ENCODE assay signal across 1 cellular context in the genomic region with DNA sequence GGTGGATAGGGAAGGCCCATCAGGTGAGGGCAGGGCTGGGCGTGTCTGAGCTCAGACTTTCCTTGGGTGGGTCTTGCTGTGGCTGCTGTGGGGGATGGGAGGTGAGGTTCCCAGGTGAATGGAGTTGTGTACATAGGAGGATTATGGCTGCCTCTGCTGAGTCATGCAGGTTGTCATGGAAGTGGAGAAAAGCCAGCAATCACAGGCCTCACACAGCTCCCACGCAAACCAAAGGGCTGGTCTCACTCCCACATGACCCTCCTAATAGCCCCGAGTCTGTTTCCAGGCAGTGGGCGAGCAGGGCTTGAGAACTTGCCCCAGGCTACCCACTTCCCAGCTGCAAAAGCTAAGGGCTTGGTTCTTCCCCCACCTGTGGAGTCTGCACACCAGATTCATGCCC.
TF ChIP-seq lines count a peak whose summit lies in the region.

No MANE protein-coding gene starts in this region.

TF ChIP-seq in HepG2, 621 proteins besides CTCF, POLR2A, EP300 and RAD21:
- TF ChIP-seq, protein P1, sequence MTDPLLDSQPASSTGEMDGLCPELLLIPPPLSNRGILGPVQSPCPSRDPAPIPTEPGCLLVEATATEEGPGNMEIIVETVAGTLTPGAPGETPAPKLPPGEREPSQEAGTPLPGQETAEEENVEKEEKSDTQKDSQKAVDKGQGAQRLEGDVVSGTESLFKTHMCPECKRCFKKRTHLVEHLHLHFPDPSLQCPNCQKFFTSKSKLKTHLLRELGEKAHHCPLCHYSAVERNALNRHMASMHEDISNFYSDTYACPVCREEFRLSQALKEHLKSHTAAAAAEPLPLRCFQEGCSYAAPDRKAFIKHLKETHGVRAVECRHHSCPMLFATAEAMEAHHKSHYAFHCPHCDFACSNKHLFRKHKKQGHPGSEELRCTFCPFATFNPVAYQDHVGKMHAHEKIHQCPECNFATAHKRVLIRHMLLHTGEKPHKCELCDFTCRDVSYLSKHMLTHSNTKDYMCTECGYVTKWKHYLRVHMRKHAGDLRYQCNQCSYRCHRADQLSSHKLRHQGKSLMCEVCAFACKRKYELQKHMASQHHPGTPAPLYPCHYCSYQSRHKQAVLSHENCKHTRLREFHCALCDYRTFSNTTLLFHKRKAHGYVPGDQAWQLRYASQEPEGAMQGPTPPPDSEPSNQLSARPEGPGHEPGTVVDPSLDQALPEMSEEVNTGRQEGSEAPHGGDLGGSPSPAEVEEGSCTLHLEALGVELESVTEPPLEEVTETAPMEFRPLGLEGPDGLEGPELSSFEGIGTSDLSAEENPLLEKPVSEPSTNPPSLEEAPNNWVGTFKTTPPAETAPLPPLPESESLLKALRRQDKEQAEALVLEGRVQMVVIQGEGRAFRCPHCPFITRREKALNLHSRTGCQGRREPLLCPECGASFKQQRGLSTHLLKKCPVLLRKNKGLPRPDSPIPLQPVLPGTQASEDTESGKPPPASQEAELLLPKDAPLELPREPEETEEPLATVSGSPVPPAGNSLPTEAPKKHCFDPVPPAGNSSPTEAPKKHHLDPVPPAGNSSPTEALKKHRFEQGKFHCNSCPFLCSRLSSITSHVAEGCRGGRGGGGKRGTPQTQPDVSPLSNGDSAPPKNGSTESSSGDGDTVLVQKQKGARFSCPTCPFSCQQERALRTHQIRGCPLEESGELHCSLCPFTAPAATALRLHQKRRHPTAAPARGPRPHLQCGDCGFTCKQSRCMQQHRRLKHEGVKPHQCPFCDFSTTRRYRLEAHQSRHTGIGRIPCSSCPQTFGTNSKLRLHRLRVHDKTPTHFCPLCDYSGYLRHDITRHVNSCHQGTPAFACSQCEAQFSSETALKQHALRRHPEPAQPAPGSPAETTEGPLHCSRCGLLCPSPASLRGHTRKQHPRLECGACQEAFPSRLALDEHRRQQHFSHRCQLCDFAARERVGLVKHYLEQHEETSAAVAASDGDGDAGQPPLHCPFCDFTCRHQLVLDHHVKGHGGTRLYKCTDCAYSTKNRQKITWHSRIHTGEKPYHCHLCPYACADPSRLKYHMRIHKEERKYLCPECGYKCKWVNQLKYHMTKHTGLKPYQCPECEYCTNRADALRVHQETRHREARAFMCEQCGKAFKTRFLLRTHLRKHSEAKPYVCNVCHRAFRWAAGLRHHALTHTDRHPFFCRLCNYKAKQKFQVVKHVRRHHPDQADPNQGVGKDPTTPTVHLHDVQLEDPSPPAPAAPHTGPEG (CRISPR knock-in tag; IDR thresholded peaks at IDR 0.05), result no peak
- TF ChIP-seq NRL (CRISPR knock-in tag; IDR thresholded peaks at IDR 0.05; ENCODE audit: borderline replicate concordance), result no peak
- TF ChIP-seq, protein P2, sequence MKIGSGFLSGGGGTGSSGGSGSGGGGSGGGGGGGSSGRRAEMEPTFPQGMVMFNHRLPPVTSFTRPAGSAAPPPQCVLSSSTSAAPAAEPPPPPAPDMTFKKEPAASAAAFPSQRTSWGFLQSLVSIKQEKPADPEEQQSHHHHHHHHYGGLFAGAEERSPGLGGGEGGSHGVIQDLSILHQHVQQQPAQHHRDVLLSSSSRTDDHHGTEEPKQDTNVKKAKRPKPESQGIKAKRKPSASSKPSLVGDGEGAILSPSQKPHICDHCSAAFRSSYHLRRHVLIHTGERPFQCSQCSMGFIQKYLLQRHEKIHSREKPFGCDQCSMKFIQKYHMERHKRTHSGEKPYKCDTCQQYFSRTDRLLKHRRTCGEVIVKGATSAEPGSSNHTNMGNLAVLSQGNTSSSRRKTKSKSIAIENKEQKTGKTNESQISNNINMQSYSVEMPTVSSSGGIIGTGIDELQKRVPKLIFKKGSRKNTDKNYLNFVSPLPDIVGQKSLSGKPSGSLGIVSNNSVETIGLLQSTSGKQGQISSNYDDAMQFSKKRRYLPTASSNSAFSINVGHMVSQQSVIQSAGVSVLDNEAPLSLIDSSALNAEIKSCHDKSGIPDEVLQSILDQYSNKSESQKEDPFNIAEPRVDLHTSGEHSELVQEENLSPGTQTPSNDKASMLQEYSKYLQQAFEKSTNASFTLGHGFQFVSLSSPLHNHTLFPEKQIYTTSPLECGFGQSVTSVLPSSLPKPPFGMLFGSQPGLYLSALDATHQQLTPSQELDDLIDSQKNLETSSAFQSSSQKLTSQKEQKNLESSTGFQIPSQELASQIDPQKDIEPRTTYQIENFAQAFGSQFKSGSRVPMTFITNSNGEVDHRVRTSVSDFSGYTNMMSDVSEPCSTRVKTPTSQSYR (CRISPR knock-in tag; IDR thresholded peaks at IDR 0.05; ENCODE audit: borderline replicate concordance), result peak; percentile 59; the same call in 1 of the 2 replicates
- TF ChIP-seq FOSL2 (CRISPR knock-in tag; IDR thresholded peaks at IDR 0.05), result 0 out of 2 replicates have a peak, but pooled peaks have one; percentile 23
- TF ChIP-seq, protein P3, sequence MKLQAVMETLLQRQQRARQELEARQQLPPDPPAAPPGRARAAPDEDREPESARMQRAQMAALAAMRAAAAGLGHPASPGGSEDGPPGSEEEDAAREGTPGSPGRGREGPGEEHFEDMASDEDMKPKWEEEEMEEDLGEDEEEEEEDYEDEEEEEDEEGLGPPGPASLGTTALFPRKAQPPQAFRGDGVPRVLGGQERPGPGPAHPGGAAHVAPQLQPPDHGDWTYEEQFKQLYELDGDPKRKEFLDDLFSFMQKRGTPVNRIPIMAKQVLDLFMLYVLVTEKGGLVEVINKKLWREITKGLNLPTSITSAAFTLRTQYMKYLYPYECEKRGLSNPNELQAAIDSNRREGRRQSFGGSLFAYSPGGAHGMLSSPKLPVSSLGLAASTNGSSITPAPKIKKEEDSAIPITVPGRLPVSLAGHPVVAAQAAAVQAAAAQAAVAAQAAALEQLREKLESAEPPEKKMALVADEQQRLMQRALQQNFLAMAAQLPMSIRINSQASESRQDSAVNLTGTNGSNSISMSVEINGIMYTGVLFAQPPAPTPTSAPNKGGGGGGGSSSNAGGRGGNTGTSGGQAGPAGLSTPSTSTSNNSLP (IDR thresholded peaks at IDR 0.05; ENCODE audit: low read depth, low read length), result no peak
- TF ChIP-seq ZSCAN31 (CRISPR knock-in tag; IDR thresholded peaks at IDR 0.05; ENCODE audit: low read depth), result no peak
- peak; percentile 34; the same call in 1 of the 2 replicates for TF ChIP-seq NFE2L2 (IDR thresholded peaks at IDR 0.05; ENCODE audit: low read length)
